ENCODE assay signal across 8 cellular contexts in genomic region chr1:31644560-31645273, GRCh38. TPM values are rescaled to one million over a fixed set of nuclear protein-coding genes. Genes with fewer than 3 reads are reported as not detected.
DNase-seq lines count a peak whose midpoint lies in the region; ATAC-seq lines count a peak whose summit lies in the region.

Gene PEF1, minus strand, starts transcription at chr1:31644876. Its CDS starts 12 bp downstream, at chr1:31644864.

- H3K9me3 ChIP-seq in BLaER1, result no peaks in the 10 kb centered on the region

- H3K4me2 ChIP-seq in BLaER1, result peak within 1 kb of the TSS; percentile 94

- H3K4me1 ChIP-seq in BLaER1, result peaks cover 34% of the 10 kb centered on the region

- intact Hi-C loops in left colon (cut with DNase I, micrococcal nuclease), result no loop called here

- ATAC-seq in GM19328 (IDR thresholded peaks at IDR 0.05; ENCODE audit: unreplicated experiment), result peak; percentile 88
- ATAC-seq in HG03520 (IDR thresholded peaks at IDR 0.05; ENCODE audit: unreplicated experiment), result peak; percentile 79
- peak; percentile 92 for ATAC-seq in left colon

- H3K4me3 ChIP-seq in BLaER1, result peak within 1 kb of the TSS; percentile 79

- H3K36me3 ChIP-seq in BLaER1, result peaks cover 16% of the 10 kb centered on the region

- peak within 1 kb of the TSS; percentile 93 for H3K9ac ChIP-seq in BLaER1

- DNase-seq in NCI-H748 (lab: John Stamatoyannopoulos, UW; ENCODE audit: unreplicated experiment) (peak; percentile 98), cortex of kidney (lab: John Stamatoyannopoulos, UW) (peak; percentile 75), left colon (peak; percentile 99 to 100)
- peak; percentile 99 for DNase-seq in activated CD4-positive, alpha-beta T cell treated with anti-CD3 and anti-CD28 coated beads, Interleukin-2, amount 50 U/mL, for 1 hour
- peak; percentile 99 for DNase-seq in stimulated activated CD4-positive, alpha-beta T cell treated with anti-CD3 and anti-CD28 coated beads, Interleukin-1b, Interleukin-23, amount 100 ng/mL, for 48 hours

- peak within 1 kb of the TSS; percentile 87 for H3K27ac ChIP-seq in BLaER1

- peaks cover 19% of the 10 kb centered on the region for H4K20me1 ChIP-seq in BLaER1

- no peaks in the 10 kb centered on the region for H3K27me3 ChIP-seq in BLaER1

RNA-seq across cellular contexts. Expression of gene PEF1, which starts in this region (rescaled TPM):
- total RNA-seq in left colon, result 10 to 100 TPM; 47.2 to 57.2 TPM

Comparison
In these comparisons a context has a peak if more than half of its experiments do, and no peak if none do; other contexts are left out.
1. Peak in every context shown above with its lines: DNase-seq, ATAC-seq, H3K4me3 ChIP-seq and H3K27ac ChIP-seq.